Comparison of ENCODE assay signal across 29 cellular contexts in the genomic region with DNA sequence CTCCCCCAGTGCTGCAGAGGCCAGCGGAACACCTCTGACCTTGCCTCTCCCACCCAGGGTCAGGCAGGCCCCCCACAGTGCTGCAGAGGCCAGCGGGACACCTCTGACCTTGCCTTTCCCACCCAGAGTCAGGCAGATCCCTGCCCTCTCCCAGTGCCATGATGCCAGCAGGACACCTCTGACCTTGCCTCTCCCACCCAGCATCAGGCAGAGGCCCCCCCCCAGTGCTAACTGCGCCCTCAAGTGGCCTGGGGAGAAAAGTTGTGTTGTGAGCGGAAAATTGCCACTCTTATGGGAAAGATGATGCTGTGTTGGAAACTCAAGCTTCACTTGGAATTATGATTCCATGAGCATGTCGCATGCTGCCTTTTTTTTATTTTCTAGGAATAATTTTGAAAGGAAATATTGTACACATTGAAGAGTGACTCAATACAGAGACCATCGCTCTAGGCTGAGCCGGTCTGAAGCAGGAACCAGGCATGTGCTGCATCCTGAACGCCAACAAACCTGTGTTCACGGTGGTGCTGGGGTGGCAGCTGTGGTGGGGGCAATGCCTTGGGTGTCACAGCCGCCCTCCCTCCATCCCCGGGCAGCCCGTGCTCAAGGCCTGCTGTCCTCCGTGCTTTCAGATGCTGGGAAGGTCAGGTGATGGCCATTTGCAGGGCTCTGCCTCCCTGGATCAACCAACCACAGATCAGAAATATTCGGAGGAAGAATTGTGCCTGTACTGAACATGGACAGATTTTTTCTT.
DNase-seq lines count a peak whose midpoint lies in the region; ATAC-seq, FAIRE-seq and TF ChIP-seq lines count a peak whose summit lies in the region.
"Had no signal": no experiment of that assay in that cellular context is flagged by ENCODE, and none has a peak within 500 bp of the region (broad histone marks: within the 10 kb centered on the region; RNA-seq: fewer than 3 reads in every experiment).

No MANE protein-coding gene starts in this region.

- TF ChIP-seq RAD21 in HepG2 (CRISPR knock-in tag; IDR thresholded peaks at IDR 0.05), result no peak

- H3K4me3 ChIP-seq in HepG2 (replicated peaks in 1 of 3; ENCODE audit: insufficient read depth in 1 of 3, low read depth in 2 of 3, low read length in 3 of 3), result no peak overlapping the region
- H3K4me3 ChIP-seq in right lobe of liver, result no peak overlapping the region
- no peak overlapping the region for H3K4me3 ChIP-seq in choroid plexus epithelial cell (ENCODE audit: low read depth, low read length)
- no peak overlapping the region for H3K4me3 ChIP-seq in stomach
- H3K4me3 ChIP-seq: body of pancreas, colonic mucosa, esophagus muscularis mucosa, prostate gland, upper lobe of right lung had no signal

- H3K4me1 ChIP-seq in HepG2 (ENCODE audit: insufficient read depth, low read length) (no peaks in the 10 kb centered on the region), right lobe of liver (no peaks in the 10 kb centered on the region), stomach (no peaks in the 10 kb centered on the region)
- H3K4me1 ChIP-seq: body of pancreas, Caco-2, colonic mucosa, esophagus muscularis mucosa, prostate gland, upper lobe of right lung had no signal

- peaks cover 4 to 60% of the 10 kb centered on the region in 2 experiments; a peak in 4 of 5 replicates for H3K27me3 ChIP-seq in HepG2 (ENCODE audit: control insufficient read depth in 1 of 2, insufficient read depth in 2 of 2, low read length in 2 of 2)
- no peaks in the 10 kb centered on the region for H3K27me3 ChIP-seq in right lobe of liver
- peaks cover 0 to 82% (median 9%) of the 10 kb centered on the region in 3 donors for H3K27me3 ChIP-seq in stomach
- H3K27me3 ChIP-seq: colonic mucosa had no signal

- H3K27ac ChIP-seq in HepG2 (ENCODE audit: extremely low read length, insufficient read depth, low read length) (no peak overlapping the region), right lobe of liver (no peak overlapping the region), stomach (no peak overlapping the region)
- H3K27ac ChIP-seq: body of pancreas, colonic mucosa, esophagus muscularis mucosa, prostate gland, upper lobe of right lung had no signal

- H3K4me3 Mint-ChIP-seq in nephron progenitor cell, result no peak overlapping the region
- H3K4me3 Mint-ChIP-seq: activated CD4-positive, alpha-beta memory T cell treated with anti-CD3 and anti-CD28 coated beads, Interleukin-2, amount 10 ng/mL, durations not matched to agents 7 days and 5 days; activated naive CD8-positive, alpha-beta T cell treated with anti-CD3 and anti-CD28 coated beads, Interleukin-2, amount 50 U/mL, for 24 hours; B cell; effector memory CD8-positive, alpha-beta T cell; HFFc6; nephron had no signal

- in situ Hi-C loops in HepG2 (cut with HindIII; ENCODE audit: extremely low pct_ligation_motif_present, low pct_unique_long_range_greater_than_20kb) (no loop called here), GM13976 (cut with MboI; ENCODE audit: low sequenced_read_pairs, unreplicated experiment) (no loop called here)

- no TSS peak for BruUV-seq in HepG2 (replicated peaks; lab: Mats Ljungman, UMichigan)

- H3K79me2 ChIP-seq in HepG2 (ENCODE audit: insufficient read depth, low read length), result no peaks in the 10 kb centered on the region

- FAIRE-seq in HepG2 (lab: Jason Lieb, UNC), result peak; percentile 8
- FAIRE-seq: frontal cortex, islet of Langerhans had no signal

- H4K20me1 ChIP-seq in HepG2 (ENCODE audit: insufficient read depth, low read length), result no peaks in the 10 kb centered on the region

- H3K4me2 ChIP-seq in HepG2 (ENCODE audit: low read depth, low read length), result no peak overlapping the region

- no peak overlapping the region for H3K9ac ChIP-seq in HepG2 (ENCODE audit: insufficient read depth, low read depth, low read length)

- DNase-seq in HepG2 (ENCODE audit: low spot score) (no peak), right lobe of liver (no peak), choroid plexus epithelial cell (ENCODE audit: low read depth) (no peak), nephron progenitor cell (peak; percentile 35), OCI-M1 (lab: John Stamatoyannopoulos, UW) (no peak), GM13976 (ENCODE audit: low spot score) (no peak), stomach (no peak)
- DNase-seq: activated CD4-positive, alpha-beta memory T cell treated with anti-CD3 and anti-CD28 coated beads, Interleukin-2, amount 10 ng/mL, durations not matched to agents 7 days and 5 days; activated naive CD8-positive, alpha-beta T cell treated with anti-CD3 and anti-CD28 coated beads, Interleukin-2, amount 50 U/mL, for 24 hours; body of pancreas; Caco-2; colonic mucosa; DMS79; effector memory CD8-positive, alpha-beta T cell; HFFc6; hippocampal formation; IMR-90; NCI-H2081; NCI-H226; NCI-H774; SIG-M5; upper lobe of right lung had no signal

- TF ChIP-seq CTCF in HepG2 (CRISPR knock-in tag; IDR thresholded peaks at IDR 0.05) (peak; percentile 49), right lobe of liver (IDR thresholded peaks at IDR 0.05) (no peak), choroid plexus epithelial cell (conservative IDR thresholded peaks at IDR 0.05; ENCODE audit: low read depth, low read length) (peak; percentile 19), nephron progenitor cell (IDR thresholded peaks at IDR 0.05) (peak; percentile 15), GM13976 (IDR thresholded peaks at IDR 0.05; ENCODE audit: borderline replicate concordance, control extremely low read depth, extremely low read depth, insufficient read depth, missing control alignments) (no peak), stomach (IDR thresholded peaks at IDR 0.05) (no peak)

- peaks cover 13% of the 10 kb centered on the region for H3K27me3 Mint-ChIP-seq in nephron progenitor cell (ENCODE audit: low read depth, poor library complexity)
- H3K27me3 Mint-ChIP-seq: activated CD4-positive, alpha-beta memory T cell treated with anti-CD3 and anti-CD28 coated beads, Interleukin-2, amount 10 ng/mL, durations not matched to agents 7 days and 5 days; activated naive CD8-positive, alpha-beta T cell treated with anti-CD3 and anti-CD28 coated beads, Interleukin-2, amount 50 U/mL, for 24 hours; B cell had no signal

- peaks cover 4% of the 10 kb centered on the region for H3K36me3 Mint-ChIP-seq in nephron progenitor cell (ENCODE audit: low read depth)

- peak overlapping the region; percentile 31 for H3K27ac Mint-ChIP-seq in nephron progenitor cell
- H3K27ac Mint-ChIP-seq: activated CD4-positive, alpha-beta memory T cell treated with anti-CD3 and anti-CD28 coated beads, Interleukin-2, amount 10 ng/mL, durations not matched to agents 7 days and 5 days; activated naive CD8-positive, alpha-beta T cell treated with anti-CD3 and anti-CD28 coated beads, Interleukin-2, amount 50 U/mL, for 24 hours; B cell; effector memory CD8-positive, alpha-beta T cell; HFFc6; nephron had no signal

- no peak for TF ChIP-seq POLR2A in HepG2 (IDR thresholded peaks at IDR 0.05; ENCODE audit: insufficient read depth in 1 of 2, low read depth in 2 of 2, low read length in 2 of 2)
- TF ChIP-seq POLR2A in right lobe of liver (IDR thresholded peaks at IDR 0.05), result no peak
- TF ChIP-seq POLR2A in stomach (IDR thresholded peaks at IDR 0.05), result no peak

- H2AFZ ChIP-seq in HepG2 (ENCODE audit: low read length), result no peak overlapping the region

- WGBS in HepG2 (ENCODE audit: low lambda C conversion rate), result 27% methylated on average over 14 of the region's 14 CpGs
- 69% methylated on average over 6 of the region's 14 CpGs for WGBS in right lobe of liver (ENCODE audit: insufficient coverage, low coverage, low lambda C conversion rate, missing lambda C conversion rate)
- WGBS in stomach, 5 donors, result 77 to 86% (median 80%) methylated on average over 13 to 14 of the region's 14 CpGs

- CTCF ChIA-PET in HepG2 (lab: Yijun Ruan, JAX; ENCODE audit: low intra/inter-chr PET ratio, low total read pairs), result no interaction called here

- peaks cover 25% of the 10 kb centered on the region for H3K9me3 Mint-ChIP-seq in nephron progenitor cell
- H3K9me3 Mint-ChIP-seq: effector memory CD8-positive, alpha-beta T cell had no signal

- no peaks in the 10 kb centered on the region for H3K36me3 ChIP-seq in HepG2 (replicated peaks in 1 of 2; ENCODE audit: control insufficient read depth in 1 of 2, insufficient read depth in 2 of 2, low read length in 2 of 2)
- no peaks in the 10 kb centered on the region for H3K36me3 ChIP-seq in right lobe of liver
- no peaks in the 10 kb centered on the region for H3K36me3 ChIP-seq in stomach
- H3K36me3 ChIP-seq: colonic mucosa, esophagus muscularis mucosa, prostate gland, upper lobe of right lung had no signal

- TF ChIP-seq EP300 in HepG2 (IDR thresholded peaks at IDR 0.05; ENCODE audit: low read depth in 2 of 2, low read length in 2 of 2) (no peak), HepG2 (CRISPR knock-in tag; IDR thresholded peaks at IDR 0.05; ENCODE audit: borderline replicate concordance) (no peak), stomach (IDR thresholded peaks at IDR 0.05) (no peak)

- H3K9me3 ChIP-seq in HepG2 (ENCODE audit: low read length) (no peaks in the 10 kb centered on the region), right lobe of liver (no peaks in the 10 kb centered on the region), stomach (no peaks in the 10 kb centered on the region)
- H3K9me3 ChIP-seq: body of pancreas, Caco-2, colonic mucosa, esophagus muscularis mucosa, prostate gland, upper lobe of right lung had no signal

- ATAC-seq in HepG2 (no peak), right lobe of liver (no peak), GM21381 (IDR thresholded peaks at IDR 0.05; ENCODE audit: unreplicated experiment) (no peak)
- ATAC-seq: activated naive CD8-positive, alpha-beta T cell treated with anti-CD3 and anti-CD28 coated beads, Interleukin-2, amount 50 U/mL, for 24 hours; body of pancreas; effector memory CD8-positive, alpha-beta T cell; upper lobe of right lung had no signal

- intact Hi-C loops in HepG2 (cut with micrococcal nuclease; ENCODE audit: unreplicated experiment), result no loop called here
- intact Hi-C loops in right lobe of liver (cut with DNase I), result no loop called here
- intact Hi-C loops in stomach (cut with DNase I; ENCODE audit: low total_unique reads), result no loop called here

- POLR2A ChIA-PET in HepG2 (lab: Yijun Ruan, JAX), result no interaction called here

- peaks cover 65% of the 10 kb centered on the region for H3K4me1 Mint-ChIP-seq in nephron progenitor cell
- H3K4me1 Mint-ChIP-seq: activated CD4-positive, alpha-beta memory T cell treated with anti-CD3 and anti-CD28 coated beads, Interleukin-2, amount 10 ng/mL, durations not matched to agents 7 days and 5 days; activated naive CD8-positive, alpha-beta T cell treated with anti-CD3 and anti-CD28 coated beads, Interleukin-2, amount 50 U/mL, for 24 hours; B cell had no signal

TF ChIP-seq in HepG2, 621 proteins besides CTCF, POLR2A, EP300 and RAD21:
- TF ChIP-seq SIX4 (CRISPR knock-in tag; IDR thresholded peaks at IDR 0.05) (no peak), RFX5 (IDR thresholded peaks at IDR 0.05; ENCODE audit: low read depth, low read length) (0 out of 2 replicates have a peak, but pooled peaks have one; percentile 12), CHD2 (IDR thresholded peaks at IDR 0.05; ENCODE audit: low read depth, low read length) (no peak)
- TF ChIP-seq, protein P1, sequence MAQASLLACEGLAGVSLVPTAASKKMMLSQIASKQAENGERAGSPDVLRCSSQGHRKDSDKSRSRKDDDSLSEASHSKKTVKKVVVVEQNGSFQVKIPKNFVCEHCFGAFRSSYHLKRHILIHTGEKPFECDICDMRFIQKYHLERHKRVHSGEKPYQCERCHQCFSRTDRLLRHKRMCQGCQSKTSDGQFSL (CRISPR knock-in tag; IDR thresholded peaks at IDR 0.05), result peak; percentile 93
TF ChIP-seq in HepG2: peak in this region for 2.

Comparison
In these comparisons a context has a peak if more than half of its experiments do, and no peak if none do; other contexts are left out.
1. CTCF ChIP-seq: peak in HepG2 (single experiment), choroid plexus epithelial cell (single experiment) and nephron progenitor cell (single experiment); none in right lobe of liver (0 of 4), GM13976 (single experiment) and stomach (0 of 7).